In the genomic region with DNA sequence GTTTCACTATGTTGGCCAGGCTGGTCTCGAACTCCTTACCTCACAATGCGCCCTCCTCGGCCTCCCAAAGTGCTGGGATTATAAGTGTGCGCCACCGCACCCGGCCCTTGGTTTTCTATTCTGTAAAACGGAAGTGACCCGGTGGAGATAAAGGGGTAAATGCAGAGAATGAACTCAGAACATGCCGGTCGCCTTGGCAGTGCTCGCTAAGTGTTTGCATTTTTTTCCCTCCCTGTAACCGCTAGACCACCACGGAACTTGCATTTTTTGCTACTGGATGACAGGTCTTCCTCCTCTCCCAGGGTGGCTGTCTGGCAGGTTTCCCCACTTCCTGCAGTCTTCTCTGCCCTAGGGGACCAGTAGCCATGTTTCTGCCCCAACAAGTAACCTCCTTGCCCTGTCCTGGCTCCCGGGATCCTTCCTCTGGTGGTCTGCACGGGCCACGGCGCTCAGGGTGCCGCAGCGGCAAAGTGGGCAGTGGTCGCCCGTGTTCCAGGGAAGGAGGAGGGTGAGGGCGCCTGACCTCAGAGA, we compare ENCODE assay signal across 8 cellular contexts. TPM values are rescaled to one million over a fixed set of nuclear protein-coding genes. Genes with fewer than 3 reads are reported as not detected.
A peak's percentile ranks its signal among the peaks of the same experiment; 100 is the strongest.
DNase-seq lines count a peak whose midpoint lies in the region; ATAC-seq, FAIRE-seq and TF ChIP-seq lines count a peak whose summit lies in the region.

No MANE protein-coding gene starts in this region.

- peak in 1 of 3 donors; percentile 32 for DNase-seq in CD4-positive, CD25-positive, alpha-beta regulatory T cell
- no peak for DNase-seq in MM.1S
- DNase-seq in K562 (ENCODE audit: extremely low read depth in 1 of 4, low spot score in 3 of 4): no peak
- no peak for DNase-seq in neural progenitor cell (ENCODE audit: low spot score)
- DNase-seq in activated effector memory CD4-positive, alpha-beta T cell treated with Interleukin-2 at 50 U/mL for 16 hours: no peak

- peaks cover 10% of the 10 kb centered on the region for H3K36me3 Mint-ChIP-seq in CD4-positive, CD25-positive, alpha-beta regulatory T cell
- H3K36me3 Mint-ChIP-seq in neural progenitor cell: no peaks in the 10 kb centered on the region

- peaks cover 23% of the 10 kb centered on the region for H3K4me1 ChIP-seq in CD4-positive, CD25-positive, alpha-beta regulatory T cell (ENCODE audit: control insufficient read depth, insufficient read depth, low read length, poor library complexity, severe bottlenecking)
- H3K4me1 ChIP-seq in MM.1S (ENCODE audit: low read length) (peaks cover 13% of the 10 kb centered on the region), K562 (replicated peaks in 1 of 2; ENCODE audit: control insufficient read depth in 2 of 2, insufficient read depth in 2 of 2, low read length in 2 of 2) (peaks cover 0 to 15% of the 10 kb centered on the region in 2 experiments; a peak in 3 of 5 replicates), neural progenitor cell (no peaks in the 10 kb centered on the region)

- no peaks in the 10 kb centered on the region for H3K36me3 ChIP-seq in CD4-positive, CD25-positive, alpha-beta regulatory T cell (ENCODE audit: control insufficient read depth, insufficient read depth, low read length)
- H3K36me3 ChIP-seq in MM.1S (replicated peaks; ENCODE audit: insufficient read depth, low read length) (no peaks in the 10 kb centered on the region), K562 (ENCODE audit: control insufficient read depth, insufficient read depth, low read length) (no peaks in the 10 kb centered on the region), neural progenitor cell (no peaks in the 10 kb centered on the region)

- H3K79me2 ChIP-seq in MM.1S (ENCODE audit: low read length) (no peaks in the 10 kb centered on the region), K562 (ENCODE audit: control insufficient read depth, insufficient read depth, low read length) (no peaks in the 10 kb centered on the region), neural progenitor cell (ENCODE audit: low read depth) (no peaks in the 10 kb centered on the region)

- peak overlapping the region in 1 of 4 donors; percentile 86 for H3K4me3 Mint-ChIP-seq in CD4-positive, CD25-positive, alpha-beta regulatory T cell
- no peak overlapping the region for H3K4me3 Mint-ChIP-seq in neural progenitor cell

- no peaks in the 10 kb centered on the region for H3K27me3 Mint-ChIP-seq in CD4-positive, CD25-positive, alpha-beta regulatory T cell
- peaks cover 10% of the 10 kb centered on the region for H3K27me3 Mint-ChIP-seq in neural progenitor cell (ENCODE audit: insufficient read depth, low read depth)

- peaks cover 4% of the 10 kb centered on the region; the same call in 1 of the 2 replicates for H3F3A ChIP-seq in MM.1S (ENCODE audit: insufficient read depth, low read length)
- H3F3A ChIP-seq in neural progenitor cell (ENCODE audit: low read depth): peaks cover 4% of the 10 kb centered on the region

- in situ Hi-C loops in K562 (cut with MboI): loop anchor here (25.0 kb wide), 1 partner anchor 1024 kb away; no protein-coding TSS in a partner anchor

- CTCF ChIA-PET in K562 (lab: Yijun Ruan, JAX; ENCODE audit: low intra/inter-chr PET ratio): no interaction called here

- TF ChIP-seq POLR2A in K562 (conservative IDR thresholded peaks at IDR 0.05): no peak

- peak overlapping the region; percentile 73; the same call in 1 of the 2 replicates for H3K4me2 ChIP-seq in MM.1S (ENCODE audit: low read depth, low read length)
- H3K4me2 ChIP-seq in K562 (ENCODE audit: insufficient read depth, low read length): no peak overlapping the region
- H3K4me2 ChIP-seq in neural progenitor cell: no peak overlapping the region

- TF ChIP-seq EP300 in K562 (IDR thresholded peaks at IDR 0.05; ENCODE audit: low read length): no peak

- peak overlapping the region in 2 of 3 donors; percentile 91 to 100 for H3K27ac Mint-ChIP-seq in CD4-positive, CD25-positive, alpha-beta regulatory T cell
- H3K27ac Mint-ChIP-seq in neural progenitor cell: peak overlapping the region; percentile 42

- H4K20me1 ChIP-seq in MM.1S (ENCODE audit: insufficient read depth, low read length): no peaks in the 10 kb centered on the region
- H4K20me1 ChIP-seq in K562 (replicated peaks; ENCODE audit: control insufficient read depth, insufficient read depth, low read length): no peaks in the 10 kb centered on the region
- H4K20me1 ChIP-seq in neural progenitor cell (ENCODE audit: low read depth): no peaks in the 10 kb centered on the region

- no TSS peak for BruUV-seq in K562 (replicated peaks; lab: Mats Ljungman, UMichigan)

- H3K4me3 ChIP-seq in CD4-positive, CD25-positive, alpha-beta regulatory T cell (ENCODE audit: low read depth, low read length): peak overlapping the region; percentile 32
- no peak overlapping the region for H3K4me3 ChIP-seq in MM.1S (ENCODE audit: low read length)
- no peak overlapping the region for H3K4me3 ChIP-seq in K562
- no peak overlapping the region for H3K4me3 ChIP-seq in neural progenitor cell

- ATAC-seq in CD4-positive, CD25-positive, alpha-beta regulatory T cell (ENCODE audit: low read depth in 2 of 2): no peak
- ATAC-seq in K562 (no peak), GM21447 (IDR thresholded peaks at IDR 0.05; ENCODE audit: unreplicated experiment) (no peak), GM21423 (IDR thresholded peaks at IDR 0.05; ENCODE audit: unreplicated experiment) (no peak), GM18858 (IDR thresholded peaks at IDR 0.05; ENCODE audit: unreplicated experiment) (no peak)

- FAIRE-seq in K562 (lab: Jason Lieb, UNC): no peak

- H3K9me1 ChIP-seq in K562 (ENCODE audit: control insufficient read depth, insufficient read depth, low read length): no peaks in the 10 kb centered on the region

- no peaks in the 10 kb centered on the region for H3K9me3 ChIP-seq in CD4-positive, CD25-positive, alpha-beta regulatory T cell (ENCODE audit: control insufficient read depth in 2 of 2, low read length in 2 of 2)
- H3K9me3 ChIP-seq in MM.1S (replicated peaks; ENCODE audit: insufficient read depth, low read length): no peaks in the 10 kb centered on the region
- H3K9me3 ChIP-seq in K562 (replicated peaks; ENCODE audit: control insufficient read depth, insufficient read depth, low read depth, low read length): no peaks in the 10 kb centered on the region
- H3K9me3 ChIP-seq in neural progenitor cell (ENCODE audit: low read depth): no peaks in the 10 kb centered on the region

- no peaks in the 10 kb centered on the region for H3K9me2 ChIP-seq in MM.1S (replicated peaks; ENCODE audit: insufficient read depth, low read length)

- peaks cover 4 to 35% (median 22%) of the 10 kb centered on the region in 4 donors for H3K4me1 Mint-ChIP-seq in CD4-positive, CD25-positive, alpha-beta regulatory T cell
- peaks cover 30% of the 10 kb centered on the region for H3K4me1 Mint-ChIP-seq in neural progenitor cell

- TF ChIP-seq CTCF in MM.1S (IDR thresholded peaks at IDR 0.05; ENCODE audit: low read length) (no peak), K562 (IDR thresholded peaks at IDR 0.05 in 2 of 3, conservative IDR thresholded peaks at IDR 0.05 in 1 of 3; ENCODE audit: insufficient read depth in 2 of 3, low read depth in 1 of 3, low read length in 3 of 3) (no peak), neural progenitor cell (IDR thresholded peaks at IDR 0.05) (no peak)

- 78% methylated on average over 21 of the region's 22 CpGs for WGBS in K562 (ENCODE audit: insufficient coverage, low coverage, missing lambda C conversion rate)

- no peaks in the 10 kb centered on the region for H3K27me3 ChIP-seq in CD4-positive, CD25-positive, alpha-beta regulatory T cell (ENCODE audit: control insufficient read depth, insufficient read depth, low read length)
- H3K27me3 ChIP-seq in MM.1S (replicated peaks; ENCODE audit: insufficient read depth, low read length) (no peaks in the 10 kb centered on the region), K562 (ENCODE audit: control insufficient read depth in 2 of 2, insufficient read depth in 2 of 2, low read length in 2 of 2) (peaks cover 0 to 5% of the 10 kb centered on the region in 2 experiments; a peak in 1 of 5 replicates), neural progenitor cell (no peaks in the 10 kb centered on the region)

- H3K27ac ChIP-seq in CD4-positive, CD25-positive, alpha-beta regulatory T cell (ENCODE audit: insufficient read depth, low read length, poor library complexity, severe bottlenecking): peak overlapping the region; percentile 67
- H3K27ac ChIP-seq in MM.1S (ENCODE audit: low read length) (no peak overlapping the region), K562 (ENCODE audit: extremely low read depth, low read depth, low read length) (no peak overlapping the region), neural progenitor cell (no peak overlapping the region)

- POLR2A ChIA-PET in K562 (lab: Yijun Ruan, JAX): no interaction called here

- H2AFZ ChIP-seq in MM.1S (ENCODE audit: low read length): peak overlapping the region; percentile 75
- H2AFZ ChIP-seq in K562 (ENCODE audit: low read depth, low read length): peak overlapping the region; percentile 75; the same call in 1 of the 2 replicates
- H2AFZ ChIP-seq in neural progenitor cell (replicated peaks): no peak overlapping the region

- H3K9ac ChIP-seq in MM.1S (ENCODE audit: low read length) (no peak overlapping the region), K562 (ENCODE audit: insufficient read depth in 1 of 2, low read depth in 2 of 2, low read length in 2 of 2) (peak overlapping the region in 1 of 2 experiments; percentile 33; a peak in 1 of 4 replicates), neural progenitor cell (no peak overlapping the region)

- no peaks in the 10 kb centered on the region for H3K9me3 Mint-ChIP-seq in CD4-positive, CD25-positive, alpha-beta regulatory T cell
- no peaks in the 10 kb centered on the region for H3K9me3 Mint-ChIP-seq in neural progenitor cell

- intact Hi-C loops in K562 (cut with micrococcal nuclease): loop anchor here (10.0 kb wide), 1 partner anchor 202 kb away; no protein-coding TSS in a partner anchor

- no peak for TF ChIP-seq RAD21 in K562 (CRISPR knock-in tag; conservative IDR thresholded peaks at IDR 0.05 in 1 of 2, IDR thresholded peaks at IDR 0.05 in 1 of 2)

RNA-seq across cellular contexts. Expression of a gene that starts 18.8 kb away (rescaled TPM):
- 29.1 TPM for total RNA-seq in CD4-positive, CD25-positive, alpha-beta regulatory T cell
- polyA plus RNA-seq in CD4-positive, CD25-positive, alpha-beta regulatory T cell: 1 to 10 TPM; 5.0 to 9.9 (median 6.9) TPM
- total RNA-seq in K562 (2011; cell fraction: chromatin; rRNA removed; ENCODE audit: low replicate concordance): 34.3 and 48.1 TPM in 2 replicates
- total RNA-seq in K562 (2011; cell fraction: nucleolus; rRNA removed): 27.5 and 29.5 TPM in 2 replicates
- total RNA-seq in K562 (2011; cell fraction: nucleoplasm; rRNA removed): 23.2 and 24.7 TPM in 2 replicates
- total RNA-seq in K562 (2014; rRNA removed) (3.6 and 6.3 TPM in 2 replicates), K562 (2014; rRNA removed; fragmentation: Illumina TruSeq; extraction: Trizol) (6.6 and 8.4 TPM in 2 replicates), K562 (2015; rRNA removed; fragmentation: Illumina TruSeq; extraction: Trizol) (9.2 and 9.6 TPM in 2 replicates), K562 (2021) (24.5 and 25.0 TPM in 2 replicates), neural progenitor cell (ENCODE audit: low replicate concordance) (32.2 and 34.7 TPM in 2 replicates)
- polyA plus RNA-seq in K562 (2011; rRNA removed) (32.7 and 34.2 TPM in 2 replicates), K562 (2014; fragmentation: Illumina TruSeq; extraction: Trizol) (19.4 and 20.7 TPM in 2 replicates), K562 (2014; fragmentation: Nextera tagmentation; extraction: Ambion mirVana) (1 to 10 TPM in 1 of 2 experiments, under 1 TPM in 1; 0.65 to 2.2 TPM), K562 (2014; rRNA removed) (16.4 and 18.3 TPM in 2 replicates)
- 30.5 and 36.3 TPM in 2 replicates for polyA plus RNA-seq in K562 (2011; cell fraction: cytosol; rRNA removed)
- polyA plus RNA-seq in K562 (2011; cell fraction: nucleus; rRNA removed): 18.5 and 19.3 TPM in 2 replicates
- 18.1 and 31.2 TPM in 2 replicates for polyA plus RNA-seq in K562 (2012)
- polyA minus RNA-seq in K562 (2011; rRNA and poly(A)+ RNA removed): 30.0 and 50.8 TPM in 2 replicates
- 22.2 and 27.2 TPM in 2 replicates for polyA minus RNA-seq in K562 (2011; cell fraction: cytosol; rRNA and poly(A)+ RNA removed)
- polyA minus RNA-seq in K562 (2011; cell fraction: nucleus; rRNA and poly(A)+ RNA removed): 6.3 and 10.7 TPM in 2 replicates
